Comparison of ENCODE assay signal across 10 cellular contexts in genomic region chr6:35148167-35148741, GRCh38. TPM values are rescaled to one million over a fixed set of nuclear protein-coding genes. Genes with fewer than 3 reads are reported as not detected.
DNase-seq lines count a peak whose midpoint lies in the region; ATAC-seq and TF ChIP-seq lines count a peak whose summit lies in the region.
"Had no signal": no experiment of that assay in that cellular context is flagged by ENCODE, and none has a peak within 500 bp of the region (broad histone marks: within the 10 kb centered on the region; RNA-seq: fewer than 3 reads in every experiment).

No MANE protein-coding gene starts in this region.

- H3K27me3 Mint-ChIP-seq in chondrocyte (ENCODE audit: low read depth), result no peaks in the 10 kb centered on the region

- H3K9me3 Mint-ChIP-seq in chondrocyte (ENCODE audit: low read depth), result no peaks in the 10 kb centered on the region

- H3K4me3 ChIP-seq in GM12865 (ENCODE audit: low read depth, low read length), result no peak overlapping the region
- no peak overlapping the region for H3K4me3 ChIP-seq in OCI-LY3 (ENCODE audit: low read length)

- no peak overlapping the region for H2AFZ ChIP-seq in OCI-LY3 (ENCODE audit: low read depth, low read length)

- no peaks in the 10 kb centered on the region for H3K79me2 ChIP-seq in OCI-LY3 (ENCODE audit: low read length)

- H3K4me2 ChIP-seq in OCI-LY3 (ENCODE audit: low read length), result peak overlapping the region; percentile 53

- ATAC-seq in HG02678 (IDR thresholded peaks at IDR 0.05; ENCODE audit: unreplicated experiment) (no peak), GM21786 (IDR thresholded peaks at IDR 0.05; ENCODE audit: unreplicated experiment) (no peak), HG03045 (IDR thresholded peaks at IDR 0.05; ENCODE audit: unreplicated experiment) (no peak)

- H3K36me3 ChIP-seq in OCI-LY3 (replicated peaks; ENCODE audit: low read depth, low read length), result no peaks in the 10 kb centered on the region

- H3K27ac Mint-ChIP-seq in chondrocyte (ENCODE audit: unreplicated experiment), result peak overlapping the region; percentile 88

- H3K9ac ChIP-seq in OCI-LY3 (ENCODE audit: low read length), result no peak overlapping the region

- TF ChIP-seq CTCF in GM12865 (IDR thresholded peaks at IDR 0.05; ENCODE audit: insufficient read depth, low read depth, low read length, missing control alignments), result no peak
- no peak for TF ChIP-seq CTCF in OCI-LY3 (IDR thresholded peaks at IDR 0.05; ENCODE audit: low read depth, low read length)
- TF ChIP-seq CTCF in chondrocyte (IDR thresholded peaks at IDR 0.05), result no peak

- no peak overlapping the region for H3K27ac ChIP-seq in OCI-LY3 (ENCODE audit: low read length)

- peak overlapping the region; percentile 13 for H3K4me3 Mint-ChIP-seq in chondrocyte (ENCODE audit: unreplicated experiment)

- H4K20me1 ChIP-seq in OCI-LY3 (ENCODE audit: insufficient read depth, low read length), result no peaks in the 10 kb centered on the region

- no peaks in the 10 kb centered on the region for H3K9me3 ChIP-seq in OCI-LY3 (ENCODE audit: insufficient read depth, low read length)

- H3K4me1 ChIP-seq in OCI-LY3 (ENCODE audit: low read length), result peaks cover 14% of the 10 kb centered on the region

- peaks cover 60% of the 10 kb centered on the region for H3K4me1 Mint-ChIP-seq in chondrocyte (ENCODE audit: low read depth)

- DNase-seq in GM12865 (ENCODE audit: low read depth), result peak; percentile 67
- DNase-seq in chondrocyte (ENCODE audit: low spot score), result no peak
- DNase-seq in retina, result peak; percentile 67
- DNase-seq in NCI-H510A (lab: John Stamatoyannopoulos, UW), result no peak
- DNase-seq: NCI-H345, small intestine had no signal

- H3K36me3 Mint-ChIP-seq in chondrocyte (ENCODE audit: low read depth), result no peaks in the 10 kb centered on the region

- H3K27me3 ChIP-seq in OCI-LY3 (ENCODE audit: low read depth, low read length), result no peaks in the 10 kb centered on the region; the same call in 1 of the 2 replicates

RNA-seq across cellular contexts. Expression of gene TCP11, which starts 7.1 kb away (rescaled TPM):
- total RNA-seq in chondrocyte, result not detected in 3 replicates

Comparison
In these comparisons a context has a peak if more than half of its experiments do, and no peak if none do; other contexts are left out.
1. DNase-seq: peak in GM12865 (single experiment) and retina (single experiment); none in chondrocyte (single experiment) and NCI-H510A (single experiment).